In the genomic region with DNA sequence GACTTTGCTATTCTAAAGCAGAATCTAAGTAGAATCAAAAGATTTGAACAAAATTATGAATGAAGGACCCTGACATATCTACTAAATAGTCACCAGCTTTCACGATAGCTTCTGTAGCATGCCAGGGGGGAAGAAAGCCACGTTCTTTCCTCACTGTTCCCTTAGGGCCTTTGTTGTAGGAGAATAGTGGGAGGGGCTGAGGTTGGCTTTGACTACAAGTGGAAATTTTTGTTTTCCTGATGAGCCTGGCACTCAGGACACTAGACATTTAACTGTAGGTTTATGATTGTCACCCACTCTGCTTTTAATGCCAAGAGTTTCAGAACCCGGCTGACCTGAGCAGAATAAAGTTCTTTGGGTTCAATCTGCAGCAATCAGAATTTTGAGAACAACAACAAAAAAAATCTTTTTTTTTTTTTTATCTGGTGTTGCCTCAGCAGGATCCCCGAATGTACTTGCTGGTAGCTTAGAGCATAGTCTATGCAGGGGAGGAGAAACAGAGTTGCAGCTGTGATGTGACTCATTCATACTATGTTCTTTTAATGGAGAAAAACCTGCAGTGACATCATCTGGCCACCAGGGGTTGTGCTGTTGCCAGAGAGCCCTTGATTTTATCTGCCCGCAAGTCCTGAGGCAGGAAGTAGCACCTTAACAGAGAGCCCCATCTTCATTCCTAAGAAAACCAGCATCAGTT, we compare ENCODE assay signal across 8 cellular contexts. TPM values are rescaled to one million over a fixed set of nuclear protein-coding genes. Genes with fewer than 3 reads are reported as not detected.
DNase-seq lines count a peak whose midpoint lies in the region; ATAC-seq and TF ChIP-seq lines count a peak whose summit lies in the region.

No MANE protein-coding gene starts in this region.

- H2BK12ac ChIP-seq in neuronal stem cell (ENCODE audit: low read length): no peak overlapping the region

- no peak overlapping the region for H3K14ac ChIP-seq in neuronal stem cell (ENCODE audit: low read length)

- no peak overlapping the region for H3K18ac ChIP-seq in neuronal stem cell (ENCODE audit: low read length)

- WGBS in neuronal stem cell (ENCODE audit: extremely low coverage in 2 of 2, insufficient read length in 2 of 2, insufficient replicate concordance in 1 of 2), 2 donors: no CpG with 5 or more reads among the region's 5 CpGs
- 38 to 40% methylated on average over 5 of the region's 5 CpGs for WGBS in upper lobe of left lung, 2 donors

- H3K4me1 Mint-ChIP-seq in Caco-2 (ENCODE audit: low read depth, unreplicated experiment): no peaks in the 10 kb centered on the region

- H2BK5ac ChIP-seq in neuronal stem cell (ENCODE audit: low read length): no peak overlapping the region

- no peaks in the 10 kb centered on the region for H3K27me3 Mint-ChIP-seq in Caco-2 (ENCODE audit: insufficient read depth, unreplicated experiment)

- H3K27ac ChIP-seq in neuronal stem cell (replicated peaks; ENCODE audit: low read length) (no peak overlapping the region), upper lobe of left lung (no peak overlapping the region)

- ATAC-seq in GM19328 (IDR thresholded peaks at IDR 0.05; ENCODE audit: unreplicated experiment) (peak; percentile 98), HG03354 (IDR thresholded peaks at IDR 0.05; ENCODE audit: poor library complexity, severe bottlenecking, unreplicated experiment) (peak; percentile 99), upper lobe of left lung (ENCODE audit: low FRiP score in 2 of 2) (peak; percentile 87 to 91)

- no peak overlapping the region for H3K9ac ChIP-seq in neuronal stem cell (ENCODE audit: low read depth, low read length, poor library complexity)

- H2AK5ac ChIP-seq in neuronal stem cell (ENCODE audit: low read depth, low read length): no peak overlapping the region

- intact Hi-C loops in Caco-2 (cut with micrococcal nuclease; ENCODE audit: unreplicated experiment): loop anchor here (1.0 to 5.0 kb wide), 6 partner anchors 10 to 115 kb away; partner anchors contain the start of genes HDDC2 and TPD52L1

- TF ChIP-seq CTCF in Caco-2 (IDR thresholded peaks at IDR 0.05; ENCODE audit: insufficient read depth in 1 of 2, low read depth in 1 of 2, low read length in 1 of 2, severe bottlenecking in 1 of 2, unreplicated experiment in 1 of 2): peak; percentile 59 to 67
- peak; percentile 49 to 69 (median 58) for TF ChIP-seq CTCF in upper lobe of left lung (IDR thresholded peaks at IDR 0.05)

- no peak overlapping the region for H3K4ac ChIP-seq in neuronal stem cell (ENCODE audit: low read length)

- H2BK15ac ChIP-seq in neuronal stem cell (ENCODE audit: low read length): no peak overlapping the region

- H3K36me3 ChIP-seq in Caco-2 (ENCODE audit: control insufficient read depth, insufficient read depth, low read length) (no peaks in the 10 kb centered on the region), neuronal stem cell (replicated peaks in 1 of 2; ENCODE audit: control insufficient read depth in 2 of 2, insufficient read depth in 2 of 2, low read length in 2 of 2) (no peaks in the 10 kb centered on the region), upper lobe of left lung (no peaks in the 10 kb centered on the region)

- H3K4me3 ChIP-seq in Caco-2 (ENCODE audit: low read depth, low read length): no peak overlapping the region
- H3K4me3 ChIP-seq in neuronal stem cell (ENCODE audit: low read length in 2 of 2): no peak overlapping the region
- H3K4me3 ChIP-seq in upper lobe of left lung: no peak overlapping the region

- CTCF ChIA-PET in Caco-2 (lab: Charles Lee): interaction anchor here (0.6 to 1.1 kb wide), 2 partner anchors 10 to 39 kb away, joined by 3 read pairs; partner anchors contain the start of gene TPD52L1

- H3K4me2 ChIP-seq in neuronal stem cell (ENCODE audit: insufficient read depth, low read length, poor library complexity, severe bottlenecking): no peak overlapping the region

- no peaks in the 10 kb centered on the region for H3K79me1 ChIP-seq in neuronal stem cell (ENCODE audit: low read depth, low read length)

- DNase-seq in Caco-2 (peak; percentile 52 to 66), NOMO-1 (lab: John Stamatoyannopoulos, UW; ENCODE audit: unreplicated experiment in 2 of 2) (peak; percentile 61 to 73), fibroblast of gingiva (ENCODE audit: low read depth) (peak; percentile 77), neuronal stem cell (ENCODE audit: low spot score) (peak; percentile 31), upper lobe of left lung (peak in 1 of 2 donors; percentile 76)
- DNase-seq in activated CD8-positive, alpha-beta memory T cell treated with anti-CD3 and anti-CD28 coated beads, Interleukin-2, amount 50 U/mL, for 1 hour (ENCODE audit: extremely low read depth): peak; percentile 4

- no peaks in the 10 kb centered on the region for H3K9me3 ChIP-seq in Caco-2
- no peaks in the 10 kb centered on the region for H3K9me3 ChIP-seq in neuronal stem cell (replicated peaks in 1 of 2; ENCODE audit: control insufficient read depth in 2 of 2, insufficient read depth in 1 of 2, low read depth in 1 of 2, low read length in 2 of 2)
- H3K9me3 ChIP-seq in upper lobe of left lung: no peaks in the 10 kb centered on the region

- H3K27ac Mint-ChIP-seq in Caco-2 (ENCODE audit: unreplicated experiment): no peak overlapping the region

- no peak overlapping the region for H2BK120ac ChIP-seq in neuronal stem cell (ENCODE audit: low read depth, low read length)

- no peak overlapping the region for H2AFZ ChIP-seq in neuronal stem cell (ENCODE audit: low read length)

- H3K9me3 Mint-ChIP-seq in Caco-2 (ENCODE audit: unreplicated experiment): no peaks in the 10 kb centered on the region

- H3K4me3 Mint-ChIP-seq in Caco-2 (ENCODE audit: unreplicated experiment): no peak overlapping the region

- no peak overlapping the region for H4K8ac ChIP-seq in neuronal stem cell (ENCODE audit: low read depth, low read length)

- no peak for TF ChIP-seq EP300 in upper lobe of left lung (IDR thresholded peaks at IDR 0.05)

- no peak for TF ChIP-seq POLR2A in upper lobe of left lung (IDR thresholded peaks at IDR 0.05)

- BruUV-seq in Caco-2 (replicated peaks; lab: Mats Ljungman, UMichigan): no TSS peak

- H3K4me1 ChIP-seq in Caco-2 (peaks cover 17% of the 10 kb centered on the region), neuronal stem cell (ENCODE audit: control insufficient read depth in 2 of 2, insufficient read depth in 1 of 2, low read depth in 1 of 2, low read length in 2 of 2) (peaks cover 3 to 4% of the 10 kb centered on the region in 2 donors), upper lobe of left lung (peaks cover under 1 to 14% (median 5%) of the 10 kb centered on the region in 4 donors)

- no peaks in the 10 kb centered on the region for H3K27me3 ChIP-seq in Caco-2 (replicated peaks; ENCODE audit: control insufficient read depth, insufficient read depth, low read length)
- no peaks in the 10 kb centered on the region for H3K27me3 ChIP-seq in neuronal stem cell (ENCODE audit: control insufficient read depth in 3 of 3, insufficient read depth in 3 of 3, low read depth in 1 of 3, low read length in 3 of 3)
- H3K27me3 ChIP-seq in upper lobe of left lung: no peaks in the 10 kb centered on the region

- POLR2A ChIA-PET in Caco-2 (lab: Charles Lee): no interaction called here

- H3K36me3 Mint-ChIP-seq in Caco-2 (ENCODE audit: insufficient read depth, unreplicated experiment): no peaks in the 10 kb centered on the region

- no peak overlapping the region for H3K23ac ChIP-seq in neuronal stem cell (ENCODE audit: low read depth, low read length, poor library complexity)

- no peak overlapping the region for H4K91ac ChIP-seq in neuronal stem cell (ENCODE audit: low read depth, low read length, poor library complexity)

RNA-seq across cellular contexts. Expression of gene TPD52L1, which starts 38.5 kb away (rescaled TPM):
- total RNA-seq in Caco-2 (2022) (60.1 and 83.9 TPM in 2 replicates), upper lobe of left lung (10 to 100 TPM; 15.5 to 63.4 (median 32.2) TPM)
- polyA plus RNA-seq in neuronal stem cell (2013, experiment 1 of 2): 3.0 TPM
- polyA plus RNA-seq in neuronal stem cell (2013, experiment 2 of 2): 3.4 TPM
